Comparison of ENCODE assay signal across 26 cellular contexts in genomic region chr2:72681016-72681995, GRCh38.
A peak's percentile ranks its signal among the peaks of the same experiment; 100 is the strongest.
DNase-seq lines count a peak whose midpoint lies in the region; ATAC-seq, FAIRE-seq and TF ChIP-seq lines count a peak whose summit lies in the region.
"Had no signal": no experiment of that assay in that cellular context is flagged by ENCODE, and none has a peak within 500 bp of the region (broad histone marks: within the 10 kb centered on the region; RNA-seq: fewer than 3 reads in every experiment).

No MANE protein-coding gene starts in this region.

- in situ Hi-C loops in HepG2 (cut with HindIII; ENCODE audit: extremely low pct_ligation_motif_present, low pct_unique_long_range_greater_than_20kb), result no loop called here

- no peak for TF ChIP-seq RAD21 in HepG2 (CRISPR knock-in tag; IDR thresholded peaks at IDR 0.05)

- 68% methylated on average over 3 of the region's 3 CpGs for WGBS in HepG2 (ENCODE audit: low lambda C conversion rate)
- WGBS in right lobe of liver (ENCODE audit: insufficient coverage, low coverage, low lambda C conversion rate, missing lambda C conversion rate), result 71% methylated on average over 3 of the region's 3 CpGs

- H3K4me3 ChIP-seq in HepG2 (replicated peaks in 1 of 3; ENCODE audit: insufficient read depth in 1 of 3, low read depth in 2 of 3, low read length in 3 of 3) (no peak overlapping the region), right lobe of liver (no peak overlapping the region), cardiac fibroblast (replicated peaks in 1 of 2; ENCODE audit: low read depth in 2 of 2, low read length in 2 of 2) (no peak overlapping the region)

- ATAC-seq in HepG2 (peak; percentile 96), right lobe of liver (no peak), T-cell (replicated peaks in 1 of 4) (no peak)
- ATAC-seq: activated naive CD4-positive, alpha-beta T cell treated with anti-CD3 and anti-CD28 coated beads, Interleukin-2, amount 50 U/mL, for 72 hours; activated T-helper 17 cell treated with anti-CD3 and anti-CD28 coated beads, Interleukin-2, amount 50 U/mL, for 72 hours; T-helper 17 cell had no signal

- H3K27ac ChIP-seq in HepG2 (ENCODE audit: extremely low read length, insufficient read depth, low read length) (no peak overlapping the region), right lobe of liver (no peak overlapping the region)
- H3K27ac ChIP-seq: neutrophil had no signal

- H3K4me1 Mint-ChIP-seq in T-cell, result peaks cover 0 to 4% (median 0%) of the 10 kb centered on the region in 3 donors
- H3K4me1 Mint-ChIP-seq: activated CD4-positive, alpha-beta memory T cell treated with anti-CD3 and anti-CD28 coated beads, Interleukin-2, amount 10 ng/mL, durations not matched to agents 7 days and 5 days; activated T-helper 17 cell treated with anti-CD3 and anti-CD28 coated beads, Interleukin-2, amount 50 U/mL, for 72 hours had no signal

- H2AFZ ChIP-seq in HepG2 (ENCODE audit: low read length), result no peak overlapping the region

- no peak overlapping the region for H3K4me3 Mint-ChIP-seq in T-cell
- H3K4me3 Mint-ChIP-seq: activated CD4-positive, alpha-beta memory T cell treated with anti-CD3 and anti-CD28 coated beads, Interleukin-2, amount 10 ng/mL, durations not matched to agents 7 days and 5 days; activated T-helper 17 cell treated with anti-CD3 and anti-CD28 coated beads, Interleukin-2, amount 50 U/mL, for 72 hours; central memory CD8-positive, alpha-beta T cell; stimulated activated naive CD8-positive, alpha-beta T cell treated with anti-CD3 and anti-CD28 coated beads, Interleukin-15, Interleukin-2, amounts not matched to agents 100 ng/mL and 50 ng/mL, for 24 hours; T-helper 17 cell had no signal

- TF ChIP-seq CTCF in HepG2 (CRISPR knock-in tag; IDR thresholded peaks at IDR 0.05), result no peak
- no peak for TF ChIP-seq CTCF in right lobe of liver (IDR thresholded peaks at IDR 0.05)
- TF ChIP-seq CTCF in cardiac fibroblast (IDR thresholded peaks at IDR 0.05; ENCODE audit: low read depth, low read length), result no peak

- H3K4me2 ChIP-seq in HepG2 (ENCODE audit: low read depth, low read length), result no peak overlapping the region

- no peak overlapping the region for H3K9ac ChIP-seq in HepG2 (ENCODE audit: insufficient read depth, low read depth, low read length)

- H3K27ac Mint-ChIP-seq in T-cell, result no peak overlapping the region
- H3K27ac Mint-ChIP-seq: activated CD4-positive, alpha-beta memory T cell treated with anti-CD3 and anti-CD28 coated beads, Interleukin-2, amount 10 ng/mL, durations not matched to agents 7 days and 5 days; activated naive CD4-positive, alpha-beta T cell treated with anti-CD3 and anti-CD28 coated beads, Interleukin-2, amount 50 U/mL, for 72 hours; activated T-helper 17 cell treated with anti-CD3 and anti-CD28 coated beads, Interleukin-2, amount 50 U/mL, for 72 hours; progenitor cell of endocrine pancreas; stimulated activated naive CD8-positive, alpha-beta T cell treated with anti-CD3 and anti-CD28 coated beads, Interleukin-15, Interleukin-2, amounts not matched to agents 100 ng/mL and 50 ng/mL, for 24 hours; T-helper 17 cell had no signal

- BruUV-seq in HepG2 (replicated peaks; lab: Mats Ljungman, UMichigan), result no TSS peak

- H3K27me3 Mint-ChIP-seq in T-cell, result no peaks in the 10 kb centered on the region
- H3K27me3 Mint-ChIP-seq: activated CD4-positive, alpha-beta memory T cell treated with anti-CD3 and anti-CD28 coated beads, Interleukin-2, amount 10 ng/mL, durations not matched to agents 7 days and 5 days; activated T-helper 17 cell treated with anti-CD3 and anti-CD28 coated beads, Interleukin-2, amount 50 U/mL, for 72 hours; central memory CD8-positive, alpha-beta T cell; progenitor cell of endocrine pancreas; stimulated activated naive CD8-positive, alpha-beta T cell treated with anti-CD3 and anti-CD28 coated beads, Interleukin-15, Interleukin-2, amounts not matched to agents 100 ng/mL and 50 ng/mL, for 24 hours; T-helper 17 cell had no signal

- peaks cover 31% of the 10 kb centered on the region for H3K36me3 Mint-ChIP-seq in T-cell
- H3K36me3 Mint-ChIP-seq: activated naive CD4-positive, alpha-beta T cell treated with anti-CD3 and anti-CD28 coated beads, Interleukin-2, amount 50 U/mL, for 72 hours had no signal

- no peaks in the 10 kb centered on the region for H3K9me3 Mint-ChIP-seq in T-cell
- H3K9me3 Mint-ChIP-seq: activated CD4-positive, alpha-beta memory T cell treated with anti-CD3 and anti-CD28 coated beads, Interleukin-2, amount 10 ng/mL, durations not matched to agents 7 days and 5 days; activated naive CD4-positive, alpha-beta T cell treated with anti-CD3 and anti-CD28 coated beads, Interleukin-2, amount 50 U/mL, for 72 hours; activated T-helper 17 cell treated with anti-CD3 and anti-CD28 coated beads, Interleukin-2, amount 50 U/mL, for 72 hours; central memory CD8-positive, alpha-beta T cell; stimulated activated naive CD8-positive, alpha-beta T cell treated with anti-CD3 and anti-CD28 coated beads, Interleukin-15, Interleukin-2, amounts not matched to agents 100 ng/mL and 50 ng/mL, for 24 hours had no signal

- POLR2A ChIA-PET in HepG2 (lab: Yijun Ruan, JAX), result no interaction called here
- POLR2A ChIA-PET in T-cell (lab: Charles Lee), result no interaction called here

- no peaks in the 10 kb centered on the region for H3K79me2 ChIP-seq in HepG2 (ENCODE audit: insufficient read depth, low read length)

- intact Hi-C loops in HepG2 (cut with micrococcal nuclease; ENCODE audit: unreplicated experiment), result no loop called here
- intact Hi-C loops in right lobe of liver (cut with DNase I), result no loop called here

- H3K9me3 ChIP-seq in HepG2 (ENCODE audit: low read length) (no peaks in the 10 kb centered on the region), right lobe of liver (no peaks in the 10 kb centered on the region)
- H3K9me3 ChIP-seq: neutrophil had no signal

- FAIRE-seq in HepG2 (lab: Jason Lieb, UNC) (no peak), urothelium cell line (lab: Jason Lieb, UNC) (no peak)
- FAIRE-seq: RCC 7860 had no signal

- peak in 1 of 2 experiments; percentile 18; a peak in 1 of 4 replicates for TF ChIP-seq EP300 in HepG2 (IDR thresholded peaks at IDR 0.05; ENCODE audit: low read depth in 2 of 2, low read length in 2 of 2)
- no peak for TF ChIP-seq EP300 in HepG2 (CRISPR knock-in tag; IDR thresholded peaks at IDR 0.05; ENCODE audit: borderline replicate concordance)

- H4K20me1 ChIP-seq in HepG2 (ENCODE audit: insufficient read depth, low read length), result no peaks in the 10 kb centered on the region

- H3K4me1 ChIP-seq in HepG2 (ENCODE audit: insufficient read depth, low read length) (peaks cover 31% of the 10 kb centered on the region), right lobe of liver (no peaks in the 10 kb centered on the region)

- H3K27me3 ChIP-seq in HepG2 (ENCODE audit: control insufficient read depth in 1 of 2, insufficient read depth in 2 of 2, low read length in 2 of 2) (no peaks in the 10 kb centered on the region), right lobe of liver (no peaks in the 10 kb centered on the region)
- H3K27me3 ChIP-seq: neutrophil had no signal

- H3K36me3 ChIP-seq in HepG2 (replicated peaks in 1 of 2; ENCODE audit: control insufficient read depth in 1 of 2, insufficient read depth in 2 of 2, low read length in 2 of 2) (no peaks in the 10 kb centered on the region; a peak in 2 of 5 replicates), right lobe of liver (no peaks in the 10 kb centered on the region)
- H3K36me3 ChIP-seq: neutrophil had no signal

- peak; percentile 80 for DNase-seq in HepG2 (ENCODE audit: low spot score)
- DNase-seq in right lobe of liver, result no peak
- DNase-seq in cardiac fibroblast (ENCODE audit: low read depth in 2 of 2), result peak; percentile 12 to 59
- peak; percentile 11 for DNase-seq in kidney glomerular epithelial cell (lab: John Stamatoyannopoulos, UW)
- DNase-seq in T1000 (lab: John Stamatoyannopoulos, UW), result no peak
- no peak for DNase-seq in GM03348 (ENCODE audit: low spot score)
- DNase-seq in urothelium cell line (ENCODE audit: low spot score), result no peak
- no peak for DNase-seq in T-cell
- DNase-seq: activated CD4-positive, alpha-beta memory T cell treated with anti-CD3 and anti-CD28 coated beads, Interleukin-2, amount 10 ng/mL, durations not matched to agents 7 days and 5 days; activated CD4-positive, alpha-beta T cell treated with anti-CD3 and anti-CD28 coated beads for 1 hour; aorta; DMS153; head of caudate nucleus; KBM-7; mesenchymal stem cell; MM.1S; NCI-H2029; NCI-H226; T-helper 17 cell had no signal

- CTCF ChIA-PET in HepG2 (lab: Yijun Ruan, JAX; ENCODE audit: low intra/inter-chr PET ratio, low total read pairs), result no interaction called here
- CTCF ChIA-PET in T-cell (lab: Charles Lee), result interaction anchor here (0.5 to 0.6 kb wide), 2 partner anchors 142 to 154 kb away, joined by 3 to 6 read pairs; no protein-coding TSS in a partner anchor

- TF ChIP-seq POLR2A in HepG2 (IDR thresholded peaks at IDR 0.05; ENCODE audit: insufficient read depth in 1 of 2, low read depth in 2 of 2, low read length in 2 of 2) (no peak), right lobe of liver (IDR thresholded peaks at IDR 0.05) (no peak)

TF ChIP-seq in HepG2, 621 proteins besides CTCF, POLR2A, EP300 and RAD21 (continues in another document):
- TF ChIP-seq NCOR1 (IDR thresholded peaks at IDR 0.05; ENCODE audit: borderline replicate concordance, low read length) (peak; percentile 88), CREM (IDR thresholded peaks at IDR 0.05) (peak; percentile 28; the same call in 1 of the 2 replicates), CREM (CRISPR knock-in tag; IDR thresholded peaks at IDR 0.05) (no peak), XBP1 (CRISPR knock-in tag; IDR thresholded peaks at IDR 0.05) (no peak), CEBPG (CRISPR knock-in tag; IDR thresholded peaks at IDR 0.05) (peak; percentile 67), PPARG (CRISPR knock-in tag; conservative IDR thresholded peaks at IDR 0.05) (peak; percentile 59), CEBPB (IDR thresholded peaks at IDR 0.05; ENCODE audit: borderline replicate concordance, low read depth, low read length) (peak; percentile 85), ATF1 (CRISPR knock-in tag; IDR thresholded peaks at IDR 0.05) (no peak), DMAP1 (CRISPR knock-in tag; IDR thresholded peaks at IDR 0.05) (no peak), SP5 (CRISPR knock-in tag; IDR thresholded peaks at IDR 0.05; ENCODE audit: borderline replicate concordance, low read depth) (peak; percentile 35; the same call in 1 of the 2 replicates), NFIB (CRISPR knock-in tag; IDR thresholded peaks at IDR 0.05; ENCODE audit: borderline replicate concordance) (no peak), MBNL3 (CRISPR knock-in tag; conservative IDR thresholded peaks at IDR 0.05) (no peak), RARA (CRISPR knock-in tag; IDR thresholded peaks at IDR 0.05) (peak; percentile 50), ZNF782 (CRISPR knock-in tag; IDR thresholded peaks at IDR 0.05; ENCODE audit: borderline replicate concordance) (no peak), NCOA2 (CRISPR knock-in tag; IDR thresholded peaks at IDR 0.05) (peak; percentile 56), HMG20A (CRISPR knock-in tag; IDR thresholded peaks at IDR 0.05; ENCODE audit: borderline replicate concordance) (peak; percentile 55; the same call in 1 of the 2 replicates)

Comparison
In these comparisons a context has a peak if more than half of its experiments do, and no peak if none do; other contexts are left out.
1. DNase-seq: peak in HepG2 (single experiment), cardiac fibroblast (2 of 2) and kidney glomerular epithelial cell (single experiment); none in right lobe of liver (0 of 3), T1000 (single experiment), GM03348 (single experiment), urothelium cell line (single experiment) and T-cell (0 of 34).